Comparison of ENCODE assay signal across 7 cellular contexts in genomic region chr18:56654280-56654679, GRCh38. TPM values are rescaled to one million over a fixed set of nuclear protein-coding genes. Genes with fewer than 3 reads are reported as not detected.
DNase-seq lines count a peak whose midpoint lies in the region; ATAC-seq and TF ChIP-seq lines count a peak whose summit lies in the region.
"Not testable (repeated sequence)": the region's sequence is repeated elsewhere in the genome, so short reads cannot be mapped to it uniquely, and the experiment has no call there.

No MANE protein-coding gene starts in this region.

- peak overlapping the region in 1 of 3 donors; percentile 89 for H3K27ac Mint-ChIP-seq in CD4-positive, CD25-positive, alpha-beta regulatory T cell
- not testable (repeated sequence) for H3K27ac Mint-ChIP-seq in T-helper 2 cell treated with Interferon-gamma antibody and Interleukin-4, amounts not matched to agents 5 μg/mL and 100 μg/mL, for 36 hours; activated naive CD4-positive, alpha-beta T cell treated with anti-CD3 and anti-CD28 coated beads, Interleukin-2, amount 50 U/mL, for 24 hours; natural killer cell
- H3K27ac Mint-ChIP-seq in activated T-cell treated with anti-CD3 and anti-CD28 coated beads, Interleukin-2, amount 50 U/mL, for 72 hours, result peak overlapping the region; percentile 88
- peak overlapping the region in 1 of 6 donors; percentile 69 for H3K27ac Mint-ChIP-seq in immature natural killer cell

- not testable (repeated sequence) for H3K9ac ChIP-seq in Loucy (ENCODE audit: low read depth, low read length, poor library complexity, severe bottlenecking)

- H3F3A ChIP-seq in Loucy (ENCODE audit: low read depth), result not testable (repeated sequence)

- peak overlapping the region; percentile 95 for H3K27ac ChIP-seq in CD4-positive, CD25-positive, alpha-beta regulatory T cell (ENCODE audit: insufficient read depth, low read length, poor library complexity, severe bottlenecking)

- H3K9me2 ChIP-seq in Loucy (replicated peaks; ENCODE audit: low read depth, low read length), result not testable (repeated sequence)

- peaks cover 44% of the 10 kb centered on the region for H3K4me1 ChIP-seq in CD4-positive, CD25-positive, alpha-beta regulatory T cell (ENCODE audit: control insufficient read depth, insufficient read depth, low read length, poor library complexity, severe bottlenecking)
- peaks cover 46% of the 10 kb centered on the region for H3K4me1 ChIP-seq in Loucy (ENCODE audit: insufficient read depth, low read length, poor library complexity, severe bottlenecking)

- H3K4me1 Mint-ChIP-seq in CD4-positive, CD25-positive, alpha-beta regulatory T cell, result peaks cover 27 to 76% (median 45%) of the 10 kb centered on the region in 4 donors
- H3K4me1 Mint-ChIP-seq in T-helper 2 cell treated with Interferon-gamma antibody and Interleukin-4, amounts not matched to agents 5 μg/mL and 100 μg/mL, for 36 hours (ENCODE audit: low read depth), result peaks cover 45% of the 10 kb centered on the region
- H3K4me1 Mint-ChIP-seq in activated T-cell treated with anti-CD3 and anti-CD28 coated beads, Interleukin-2, amount 50 U/mL, for 72 hours (ENCODE audit: low read depth), result peaks cover 62% of the 10 kb centered on the region
- peaks cover 54% of the 10 kb centered on the region for H3K4me1 Mint-ChIP-seq in activated naive CD4-positive, alpha-beta T cell treated with anti-CD3 and anti-CD28 coated beads, Interleukin-2, amount 50 U/mL, for 24 hours
- H3K4me1 Mint-ChIP-seq in immature natural killer cell (peaks cover 56 to 59% of the 10 kb centered on the region in 2 donors), natural killer cell (peaks cover 48 to 57% of the 10 kb centered on the region in 2 donors)

- intact Hi-C loops in natural killer cell (cut with micrococcal nuclease), result loop anchor here (10.0 kb wide), 1 partner anchor 971 kb away; the partner anchor contains the start of gene NARS1

- H3K36me3 ChIP-seq in CD4-positive, CD25-positive, alpha-beta regulatory T cell (ENCODE audit: control insufficient read depth, insufficient read depth, low read length); Loucy (ENCODE audit: insufficient read depth, low read length): not testable (repeated sequence)

- not testable (repeated sequence) for H3K9me3 Mint-ChIP-seq in CD4-positive, CD25-positive, alpha-beta regulatory T cell; activated T-cell treated with anti-CD3 and anti-CD28 coated beads, Interleukin-2, amount 50 U/mL, for 72 hours; activated naive CD4-positive, alpha-beta T cell treated with anti-CD3 and anti-CD28 coated beads, Interleukin-2, amount 50 U/mL, for 24 hours; immature natural killer cell; natural killer cell
- H3K9me3 Mint-ChIP-seq in T-helper 2 cell treated with Interferon-gamma antibody and Interleukin-4, amounts not matched to agents 5 μg/mL and 100 μg/mL, for 36 hours, result peaks cover 11% of the 10 kb centered on the region

- not testable (repeated sequence) for TF ChIP-seq CTCF in Loucy (conservative IDR thresholded peaks at IDR 0.05; ENCODE audit: low read length); natural killer cell (IDR thresholded peaks at IDR 0.05)

- H3K36me3 Mint-ChIP-seq in CD4-positive, CD25-positive, alpha-beta regulatory T cell, result peaks cover 12% of the 10 kb centered on the region
- peaks cover 16% of the 10 kb centered on the region for H3K36me3 Mint-ChIP-seq in T-helper 2 cell treated with Interferon-gamma antibody and Interleukin-4, amounts not matched to agents 5 μg/mL and 100 μg/mL, for 36 hours (ENCODE audit: low read depth)
- peaks cover 7 to 10% of the 10 kb centered on the region in 2 donors for H3K36me3 Mint-ChIP-seq in activated T-cell treated with anti-CD3 and anti-CD28 coated beads, Interleukin-2, amount 50 U/mL, for 72 hours (ENCODE audit: insufficient read depth in 2 of 2)
- H3K36me3 Mint-ChIP-seq in activated naive CD4-positive, alpha-beta T cell treated with anti-CD3 and anti-CD28 coated beads, Interleukin-2, amount 50 U/mL, for 24 hours; immature natural killer cell; natural killer cell: not testable (repeated sequence)

- H3K4me3 Mint-ChIP-seq in CD4-positive, CD25-positive, alpha-beta regulatory T cell, result peak overlapping the region in 3 of 4 donors; percentile 41 to 43 (median 42)
- peak overlapping the region; percentile 27 for H3K4me3 Mint-ChIP-seq in T-helper 2 cell treated with Interferon-gamma antibody and Interleukin-4, amounts not matched to agents 5 μg/mL and 100 μg/mL, for 36 hours
- H3K4me3 Mint-ChIP-seq in activated T-cell treated with anti-CD3 and anti-CD28 coated beads, Interleukin-2, amount 50 U/mL, for 72 hours, result peak overlapping the region in 1 of 2 donors; percentile 49
- H3K4me3 Mint-ChIP-seq in activated naive CD4-positive, alpha-beta T cell treated with anti-CD3 and anti-CD28 coated beads, Interleukin-2, amount 50 U/mL, for 24 hours, result peak overlapping the region; percentile 40
- H3K4me3 Mint-ChIP-seq in immature natural killer cell (peak overlapping the region in 3 of 5 donors; percentile 9 to 33 (median 16)), natural killer cell (peak overlapping the region; percentile 13)

- peaks cover 33% of the 10 kb centered on the region for H3K79me2 ChIP-seq in Loucy (ENCODE audit: insufficient read depth, low read length)

- not testable (repeated sequence) for H3K9me3 ChIP-seq in CD4-positive, CD25-positive, alpha-beta regulatory T cell (ENCODE audit: control insufficient read depth in 2 of 2, low read length in 2 of 2); Loucy (ENCODE audit: insufficient read depth, low read depth, low read length)

- H4K20me1 ChIP-seq in Loucy (ENCODE audit: insufficient read depth, low read length, poor library complexity, severe bottlenecking), result not testable (repeated sequence)

- not testable (repeated sequence) for H2AFZ ChIP-seq in Loucy (ENCODE audit: low read length)

- H3K4me3 ChIP-seq in CD4-positive, CD25-positive, alpha-beta regulatory T cell (ENCODE audit: low read depth, low read length), result peak overlapping the region; percentile 93
- not testable (repeated sequence) for H3K4me3 ChIP-seq in Loucy (ENCODE audit: low read length, poor library complexity, severe bottlenecking)

- not testable (repeated sequence) for H3K27me3 Mint-ChIP-seq in CD4-positive, CD25-positive, alpha-beta regulatory T cell; T-helper 2 cell treated with Interferon-gamma antibody and Interleukin-4, amounts not matched to agents 5 μg/mL and 100 μg/mL, for 36 hours (ENCODE audit: low read depth); activated T-cell treated with anti-CD3 and anti-CD28 coated beads, Interleukin-2, amount 50 U/mL, for 72 hours (ENCODE audit: low read depth); activated naive CD4-positive, alpha-beta T cell treated with anti-CD3 and anti-CD28 coated beads, Interleukin-2, amount 50 U/mL, for 24 hours; immature natural killer cell (ENCODE audit: low read depth in 3 of 3); natural killer cell (ENCODE audit: low read depth in 2 of 2)

- peak overlapping the region; percentile 98 for H3K4me2 ChIP-seq in Loucy (ENCODE audit: low read depth, low read length, poor library complexity, severe bottlenecking)

- not testable (repeated sequence) for H3K27me3 ChIP-seq in CD4-positive, CD25-positive, alpha-beta regulatory T cell (ENCODE audit: control insufficient read depth, insufficient read depth, low read length); Loucy (ENCODE audit: insufficient read depth, low read length, poor library complexity, severe bottlenecking)

- not testable (repeated sequence) for DNase-seq in CD4-positive, CD25-positive, alpha-beta regulatory T cell; T-helper 2 cell treated with Interferon-gamma antibody and Interleukin-4, amounts not matched to agents 5 μg/mL and 100 μg/mL, for 36 hours (ENCODE audit: low spot score); activated T-cell treated with anti-CD3 and anti-CD28 coated beads, Interleukin-2, amount 50 U/mL, for 72 hours; immature natural killer cell; natural killer cell

- not testable (repeated sequence) for ATAC-seq in CD4-positive, CD25-positive, alpha-beta regulatory T cell (ENCODE audit: low read depth in 2 of 2); activated T-cell treated with anti-CD3 and anti-CD28 coated beads, Interleukin-2, amount 50 U/mL, for 72 hours (replicated peaks in 1 of 2); natural killer cell

RNA-seq across cellular contexts. Expression of gene WDR7, which starts 3.1 kb away (rescaled TPM):
- 76.4 TPM for total RNA-seq in CD4-positive, CD25-positive, alpha-beta regulatory T cell
- 10 to 100 TPM; 27.8 to 33.0 (median 29.7) TPM for polyA plus RNA-seq in CD4-positive, CD25-positive, alpha-beta regulatory T cell
- total RNA-seq in activated T-cell treated with anti-CD3 and anti-CD28 coated beads, Interleukin-2, amount 50 U/mL, for 72 hours, result 10 to 100 TPM; 25.6 to 25.9 TPM
- polyA plus RNA-seq in immature natural killer cell, result 10 to 100 TPM; 18.3 to 38.2 (median 23.3) TPM
- total RNA-seq in natural killer cell, result 100 to 1,000 TPM in 1 of 3 donors, 10 to 100 TPM in 2; 71.1 to 103 (median 77.3) TPM

RNA-seq across cellular contexts. Expression of gene TXNL1, which starts 15.9 kb away (rescaled TPM):
- total RNA-seq in CD4-positive, CD25-positive, alpha-beta regulatory T cell, result 39.9 TPM
- polyA plus RNA-seq in CD4-positive, CD25-positive, alpha-beta regulatory T cell, result 10 to 100 TPM; 57.9 to 70.2 (median 65.2) TPM
- 10 to 100 TPM; 66.2 to 69.7 TPM for total RNA-seq in activated T-cell treated with anti-CD3 and anti-CD28 coated beads, Interleukin-2, amount 50 U/mL, for 72 hours
- 10 to 100 TPM; 55.7 to 58.8 (median 57.5) TPM for polyA plus RNA-seq in immature natural killer cell
- total RNA-seq in natural killer cell, result 10 to 100 TPM; 43.2 to 44.8 (median 44.0) TPM
